In genomic region chr17:79834575-79835469, GRCh38 we compare ENCODE assay signal across 8 cellular contexts.
DNase-seq lines count a peak whose midpoint lies in the region; ATAC-seq and FAIRE-seq lines count a peak whose summit lies in the region.

No MANE protein-coding gene starts in this region.

- H3K9me3 ChIP-seq in iPS-18c (ENCODE audit: control insufficient read depth, insufficient read depth, low read length) = peaks cover 3% of the 10 kb centered on the region

- H3K4me3 ChIP-seq in iPS-18c (ENCODE audit: insufficient read depth, low read depth, low read length) = peak overlapping the region; percentile 36; the same call in 1 of the 2 replicates

- FAIRE-seq in urothelium cell line (lab: Jason Lieb, UNC) = peak; percentile 68

- ATAC-seq in GM19455 (IDR thresholded peaks at IDR 0.05; ENCODE audit: unreplicated experiment) (no peak), HG02588 (IDR thresholded peaks at IDR 0.05; ENCODE audit: unreplicated experiment) (no peak)

- DNase-seq in stimulated activated CD4-positive, alpha-beta T cell treated with anti-CD3 and anti-CD28 coated beads, Interleukin-1b, Interleukin-23, amount 100 ng/mL, for 48 hours = peak; percentile 38
- DNase-seq in stimulated activated CD4-positive, alpha-beta T cell treated with anti-CD3 and anti-CD28 coated beads, Interleukin-15, amount 100 ng/mL, for 24 hours = no peak
- peak; percentile 47 for DNase-seq in activated CD4-positive, alpha-beta T cell treated with anti-CD3 and anti-CD28 coated beads, Interleukin-2, amount 50 U/mL, for 1 hour
- DNase-seq in urothelium cell line (ENCODE audit: low spot score) (no peak), germinal center (ENCODE audit: low spot score) (no peak)

Comparison
In these comparisons a context has a peak if more than half of its experiments do, and no peak if none do; other contexts are left out.
1. DNase-seq: peak in stimulated activated CD4-positive, alpha-beta T cell treated with anti-CD3 and anti-CD28 coated beads, Interleukin-1b, Interleukin-23, amount 100 ng/mL, for 48 hours (single experiment) and activated CD4-positive, alpha-beta T cell treated with anti-CD3 and anti-CD28 coated beads, Interleukin-2, amount 50 U/mL, for 1 hour (single experiment); none in stimulated activated CD4-positive, alpha-beta T cell treated with anti-CD3 and anti-CD28 coated beads, Interleukin-15, amount 100 ng/mL, for 24 hours (single experiment), urothelium cell line (single experiment) and germinal center (single experiment).